ENCODE assay signal across 8 cellular contexts in genomic region chr4:121824171-121824527, GRCh38. TPM values are rescaled to one million over a fixed set of nuclear protein-coding genes. Genes with fewer than 3 reads are reported as not detected.
DNase-seq lines count a peak whose midpoint lies in the region; ATAC-seq, FAIRE-seq and TF ChIP-seq lines count a peak whose summit lies in the region.

No MANE protein-coding gene starts in this region.

- H3K9me3 ChIP-seq in right atrium auricular region = no peaks in the 10 kb centered on the region

- TF ChIP-seq POLR2A in H54 (IDR thresholded peaks at IDR 0.05; ENCODE audit: low read depth, low read length) = no peak; the same call in 1 of the 2 replicates

- peaks cover 0 to 18% of the 10 kb centered on the region in 2 donors for H3K4me1 ChIP-seq in right atrium auricular region

- peak; percentile 12 for DNase-seq in NCI-H2196 (lab: John Stamatoyannopoulos, UW; ENCODE audit: unreplicated experiment)
- no peak for DNase-seq in NCI-H2196 treated with DMSO at 0.1 percent for 48 hours (lab: John Stamatoyannopoulos, UW; ENCODE audit: unreplicated experiment)
- DNase-seq in T-cell = no peak
- DNase-seq in right atrium auricular region (ENCODE audit: low spot score) = no peak
- DNase-seq in stimulated activated naive CD8-positive, alpha-beta T cell treated with anti-CD3 and anti-CD28 coated beads, Interleukin-15, amount 100 ng/mL, for 72 hours = no peak
- DNase-seq in HUDEP-2 (lab: John Stamatoyannopoulos, UW; ENCODE audit: unreplicated experiment in 76 of 76) = no peak
- no peak for DNase-seq in H54 (ENCODE audit: insufficient read length, low spot score)
- no peak for DNase-seq in NK-92 treated with Interleukin-12 subunit alpha and Interleukin-12 subunit beta, amount 100 ng/mL, for 24 hours (lab: John Stamatoyannopoulos, UW)

- H3K27ac ChIP-seq in right atrium auricular region = peak overlapping the region; percentile 68 to 80

- no peaks in the 10 kb centered on the region for H3K27me3 ChIP-seq in right atrium auricular region

- H3K4me1 Mint-ChIP-seq in T-cell = peaks cover 16 to 21% (median 20%) of the 10 kb centered on the region in 3 donors
- H3K4me1 Mint-ChIP-seq in stimulated activated naive CD8-positive, alpha-beta T cell treated with anti-CD3 and anti-CD28 coated beads, Interleukin-15, amount 100 ng/mL, for 72 hours = peaks cover 7% of the 10 kb centered on the region

- H3K4me3 ChIP-seq in right atrium auricular region = peak overlapping the region; percentile 42 to 74

- no peaks in the 10 kb centered on the region for H3K9me3 Mint-ChIP-seq in T-cell
- no peaks in the 10 kb centered on the region for H3K9me3 Mint-ChIP-seq in stimulated activated naive CD8-positive, alpha-beta T cell treated with anti-CD3 and anti-CD28 coated beads, Interleukin-15, amount 100 ng/mL, for 72 hours

- no peak for FAIRE-seq in H54 (lab: Jason Lieb, UNC)

- peak overlapping the region; percentile 86 to 93 (median 86) for H3K4me3 Mint-ChIP-seq in T-cell
- peak overlapping the region; percentile 95 to 96 for H3K4me3 Mint-ChIP-seq in stimulated activated naive CD8-positive, alpha-beta T cell treated with anti-CD3 and anti-CD28 coated beads, Interleukin-15, amount 100 ng/mL, for 72 hours

- no peaks in the 10 kb centered on the region for H3K27me3 Mint-ChIP-seq in T-cell
- no peaks in the 10 kb centered on the region for H3K27me3 Mint-ChIP-seq in stimulated activated naive CD8-positive, alpha-beta T cell treated with anti-CD3 and anti-CD28 coated beads, Interleukin-15, amount 100 ng/mL, for 72 hours

- TF ChIP-seq CTCF in right atrium auricular region (IDR thresholded peaks at IDR 0.05) = no peak

- H3K36me3 Mint-ChIP-seq in T-cell = peaks cover 9% of the 10 kb centered on the region

- CTCF ChIA-PET in T-cell (lab: Charles Lee) = interaction anchor here in 1 of 2 donors (1.5 kb wide), 2 partner anchors 22 to 754 kb away, joined by 4 to 9 read pairs; partner anchors contain the start of gene EXOSC9

- H3K27ac Mint-ChIP-seq in T-cell = peak overlapping the region; percentile 86
- peak overlapping the region; percentile 89 to 98 for H3K27ac Mint-ChIP-seq in stimulated activated naive CD8-positive, alpha-beta T cell treated with anti-CD3 and anti-CD28 coated beads, Interleukin-15, amount 100 ng/mL, for 72 hours

- H3K36me3 ChIP-seq in right atrium auricular region = no peaks in the 10 kb centered on the region

- no peak for ATAC-seq in T-cell (replicated peaks in 1 of 4)
- ATAC-seq in stimulated activated naive CD8-positive, alpha-beta T cell treated with anti-CD3 and anti-CD28 coated beads, Interleukin-15, amount 100 ng/mL, for 72 hours = no peak

- POLR2A ChIA-PET in T-cell (lab: Charles Lee) = interaction anchor here (0.5 to 1.2 kb wide), 6 partner anchors 20 to 528 kb away, joined by 3 to 8 read pairs (median 3); partner anchors contain the start of gene EXOSC9 (in 2 of the 2)

RNA-seq across cellular contexts. Expression of gene CCNA2, which starts 0.5 kb away (rescaled TPM):
- total RNA-seq in T-cell (1 to 10 TPM in 4 of 5 donors, under 1 TPM in 1; 0.72 to 2.0 (median 1.5) TPM), right atrium auricular region (1 to 10 TPM in 1 of 2 donors, under 1 TPM in 1; 0.51 to 1.3 TPM)

RNA-seq across cellular contexts. Expression of gene EXOSC9, which starts 23.0 kb away (rescaled TPM):
- total RNA-seq in T-cell (10 to 100 TPM; 32.2 to 57.7 (median 36.4) TPM), right atrium auricular region (10 to 100 TPM; 18.8 TPM)

RNA-seq across cellular contexts. Expression of gene BBS7, which starts 46.1 kb away (rescaled TPM):
- total RNA-seq in T-cell = 10 to 100 TPM in 2 of 5 donors, 1 to 10 TPM in 3; 6.2 to 10.8 (median 8.7) TPM
- 1 to 10 TPM; 4.9 to 5.5 TPM for total RNA-seq in right atrium auricular region

RNA-seq across cellular contexts. Expression of gene SMIM43, which starts 59.2 kb away (rescaled TPM):
- under 1 TPM in 1 of 5 donors, not detected in 4; 0.43 TPM for total RNA-seq in T-cell
- total RNA-seq in right atrium auricular region = not detected
